In the genomic region with DNA sequence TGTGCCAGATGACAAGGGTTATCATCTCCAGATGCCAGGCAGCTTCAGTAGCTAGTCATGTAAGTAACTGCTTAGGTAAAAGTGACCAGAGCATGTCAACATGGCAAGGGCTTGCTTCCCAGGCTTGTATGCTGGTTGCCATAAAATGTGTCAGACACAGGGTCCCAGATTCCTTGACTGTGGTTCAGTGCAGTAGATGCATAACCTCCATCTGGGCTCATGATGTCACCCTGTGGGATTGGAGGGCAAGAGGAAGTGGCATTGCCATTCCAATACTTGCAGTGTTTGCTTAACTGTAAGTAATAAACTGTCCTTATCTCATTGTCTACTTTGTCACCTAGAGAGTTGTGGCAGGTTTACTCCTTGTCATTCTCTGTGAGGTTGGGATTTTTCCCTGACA, we compare ENCODE assay signal across 19 cellular contexts.
"Had no signal": no experiment of that assay in that cellular context is flagged by ENCODE, and none has a peak within 500 bp of the region (broad histone marks: within the 10 kb centered on the region; RNA-seq: fewer than 3 reads in every experiment).

No MANE protein-coding gene starts in this region.

- H3K36me3 ChIP-seq: right atrium auricular region, sigmoid colon, stomach, uterus had no signal

- H3K4me1 ChIP-seq: foreskin keratinocyte, right atrium auricular region, sigmoid colon, stomach, uterus had no signal

- H3K4me3 ChIP-seq: coronary artery, mucosa of descending colon, right atrium auricular region, sigmoid colon, skin epidermis, stomach, uterus had no signal

- H3K27ac ChIP-seq: coronary artery, foreskin keratinocyte, right atrium auricular region, sigmoid colon, skin epidermis, stomach, uterus had no signal

- DNase-seq: effector CD4-positive, alpha-beta T cell; endodermal cell; erythroblast; foreskin keratinocyte; head of caudate nucleus; kidney glomerular epithelial cell; mammary epithelial cell; mucosa of descending colon; natural killer cell; sigmoid colon; stimulated activated CD4-positive, alpha-beta T cell treated with anti-CD3 and anti-CD28 coated beads, Interleukin-2, amount 100 ng/mL, for 24 hours; stimulated activated naive CD4-positive, alpha-beta T cell; stomach; substantia nigra; trophoblast cell; uterus had no signal

- H3K27me3 ChIP-seq: foreskin keratinocyte, right atrium auricular region, sigmoid colon, stomach, uterus had no signal

- H3K9me3 ChIP-seq: right atrium auricular region, sigmoid colon, stomach, uterus had no signal
